Comparison of ENCODE assay signal across 29 cellular contexts in genomic region chr3:128425142-128425845, GRCh38. TPM values are rescaled to one million over a fixed set of nuclear protein-coding genes. Genes with fewer than 3 reads are reported as not detected.
DNase-seq lines count a peak whose midpoint lies in the region; ATAC-seq, FAIRE-seq and TF ChIP-seq lines count a peak whose summit lies in the region.
"Had no signal": no experiment of that assay in that cellular context is flagged by ENCODE, and none has a peak within 500 bp of the region (broad histone marks: within the 10 kb centered on the region; RNA-seq: fewer than 3 reads in every experiment).

No MANE protein-coding gene starts in this region.

- H3K36me3 ChIP-seq in left ventricle myocardium inferior = no peaks in the 10 kb centered on the region
- H3K36me3 ChIP-seq: brain microvascular endothelial cell, neutrophil, thoracic aorta, vagina had no signal

- DNase-seq in Right ventricle myocardium superior (no peak), left ventricle myocardium inferior (no peak), HTR-8/SVneo (ENCODE audit: insufficient read length, low spot score) (no peak), EL (no peak), activated gamma-delta T cell (lab: John Stamatoyannopoulos, UW) (no peak)
- DNase-seq: activated T-cell treated with anti-CD3 and anti-CD28 coated beads for 4 hours; brain microvascular endothelial cell; NCI-H146; NCI-H446 treated with DMSO at 0.1 percent for 48 hours; NCI-H774; RPMI8226; stimulated activated CD4-positive, alpha-beta T cell treated with anti-CD3 and anti-CD28 coated beads, Interleukin-2, amount 100 ng/mL, for 48 hours; stimulated activated naive CD8-positive, alpha-beta T cell treated with anti-CD3 and anti-CD28 coated beads, Interleukin-15, amount 100 ng/mL, for 72 hours; T-helper 2 cell had no signal

- H3K27me3 Mint-ChIP-seq in nephron (ENCODE audit: low read depth) = peaks cover 48% of the 10 kb centered on the region

- H3K27ac ChIP-seq in left ventricle myocardium inferior (replicated peaks) (no peak overlapping the region), VCaP (peak overlapping the region; percentile 61)
- H3K27ac ChIP-seq: brain microvascular endothelial cell, epithelial cell of prostate, neutrophil, thoracic aorta, vagina had no signal

- H3K4me3 Mint-ChIP-seq in nephron = peak overlapping the region in 2 of 3 experiments; percentile 19 to 20
- H3K4me3 Mint-ChIP-seq: memory B cell; stimulated activated naive CD8-positive, alpha-beta T cell treated with anti-CD3 and anti-CD28 coated beads, Interleukin-15, amount 100 ng/mL, for 72 hours had no signal

- peaks cover 26% of the 10 kb centered on the region for H3K4me1 Mint-ChIP-seq in nephron
- H3K4me1 Mint-ChIP-seq: memory B cell; stimulated activated naive CD8-positive, alpha-beta T cell treated with anti-CD3 and anti-CD28 coated beads, Interleukin-15, amount 100 ng/mL, for 72 hours had no signal

- FAIRE-seq in HTR-8/SVneo (lab: Jason Lieb, UNC) = peak; percentile 64
- FAIRE-seq: A204.1, D721Med had no signal

- ATAC-seq in Right ventricle myocardium superior (ENCODE audit: poor library complexity) (peak; percentile 60), HG03108 (IDR thresholded peaks at IDR 0.05; ENCODE audit: unreplicated experiment) (no peak)
- ATAC-seq: sciatic nerve; stimulated activated naive CD8-positive, alpha-beta T cell treated with anti-CD3 and anti-CD28 coated beads, Interleukin-15, amount 100 ng/mL, for 72 hours had no signal

- no peaks in the 10 kb centered on the region for H3K9me3 ChIP-seq in left ventricle myocardium inferior (replicated peaks)
- H3K9me3 ChIP-seq: neutrophil, thoracic aorta, vagina had no signal

- H3K9me3 Mint-ChIP-seq in nephron = no peaks in the 10 kb centered on the region
- H3K9me3 Mint-ChIP-seq: activated naive CD4-positive, alpha-beta T cell treated with anti-CD3 and anti-CD28 coated beads, Interleukin-2, amount 50 U/mL, for 72 hours; memory B cell; stimulated activated naive CD8-positive, alpha-beta T cell treated with anti-CD3 and anti-CD28 coated beads, Interleukin-15, amount 100 ng/mL, for 72 hours had no signal

- intact Hi-C loops in Right ventricle myocardium superior (cut with DNase I) = loop anchor here (5.0 kb wide), 2 partner anchors 72 to 182 kb away; no protein-coding TSS in a partner anchor
- intact Hi-C loops in left ventricle myocardium inferior (cut with micrococcal nuclease) = loop anchor here (5.0 to 10.0 kb wide), 2 partner anchors 72 to 180 kb away; no protein-coding TSS in a partner anchor

- H3K36me3 Mint-ChIP-seq in nephron (ENCODE audit: low read depth) = no peaks in the 10 kb centered on the region
- H3K36me3 Mint-ChIP-seq: activated naive CD4-positive, alpha-beta T cell treated with anti-CD3 and anti-CD28 coated beads, Interleukin-2, amount 50 U/mL, for 72 hours; memory B cell had no signal

- no peak overlapping the region for H3K27ac Mint-ChIP-seq in nephron
- H3K27ac Mint-ChIP-seq: activated naive CD4-positive, alpha-beta T cell treated with anti-CD3 and anti-CD28 coated beads, Interleukin-2, amount 50 U/mL, for 72 hours; memory B cell had no signal

- H3K27me3 ChIP-seq in left ventricle myocardium inferior (ENCODE audit: low read depth) = peaks cover 33% of the 10 kb centered on the region
- H3K27me3 ChIP-seq: vagina had no signal

- TF ChIP-seq CTCF in left ventricle myocardium inferior (IDR thresholded peaks at IDR 0.05; ENCODE audit: borderline replicate concordance) = no peak
- no peak for TF ChIP-seq CTCF in VCaP (conservative IDR thresholded peaks at IDR 0.05)
- no peak for TF ChIP-seq CTCF in nephron (IDR thresholded peaks at IDR 0.05; ENCODE audit: unreplicated experiment in 3 of 3)

- H3K4me1 ChIP-seq in left ventricle myocardium inferior = peaks cover 14% of the 10 kb centered on the region
- H3K4me1 ChIP-seq: vagina had no signal

- H3K4me3 ChIP-seq in left ventricle myocardium inferior = no peak overlapping the region

RNA-seq across cellular contexts. Expression of gene DNAJB8, which starts 41.4 kb away (rescaled TPM):
- total RNA-seq in Right ventricle myocardium superior (not detected), left ventricle myocardium inferior (not detected)
- total RNA-seq: activated naive CD4-positive, alpha-beta T cell treated with anti-CD3 and anti-CD28 coated beads, Interleukin-2, amount 50 U/mL, for 72 hours; glomerular endothelial cell; IMR-90; posterior vena cava; sciatic nerve; thoracic aorta; vagina had no signal
